Comparison of ENCODE assay signal across 8 cellular contexts in genomic region chr6:188821-189655, GRCh38.
DNase-seq lines count a peak whose midpoint lies in the region; ATAC-seq lines count a peak whose summit lies in the region.

No MANE protein-coding gene starts in this region.

- H3K4me3 Mint-ChIP-seq in memory B cell: no peak overlapping the region

- H3K9me3 Mint-ChIP-seq in memory B cell: no peaks in the 10 kb centered on the region

- no peaks in the 10 kb centered on the region for H3K27me3 Mint-ChIP-seq in memory B cell

- H3K4me1 Mint-ChIP-seq in memory B cell: peaks cover 36% of the 10 kb centered on the region

- DNase-seq in C1 segment of cervical spinal cord (lab: John Stamatoyannopoulos, UW) (peak in 12 of 14 donors; percentile 5 to 67 (median 34)), NCI-H526 treated with DMSO at 0.1 percent for 48 hours (lab: John Stamatoyannopoulos, UW) (peak; percentile 74), memory B cell (ENCODE audit: low spot score in 2 of 2) (peak; percentile 73 to 77)
- peak; percentile 85 to 89 for DNase-seq in activated CD4-positive, alpha-beta T cell treated with anti-CD3 and anti-CD28 coated beads, Interleukin-2, amount 50 U/mL, for 48 hours
- DNase-seq in effector CD4-positive, alpha-beta T cell: peak; percentile 64
- DNase-seq in stimulated activated CD8-positive, alpha-beta memory T cell treated with anti-CD3 and anti-CD28 coated beads, Interleukin-15, amount 100 ng/mL, for 4 hours (ENCODE audit: low read depth in 2 of 2): peak; percentile 52 to 66

- H3K36me3 Mint-ChIP-seq in memory B cell: no peaks in the 10 kb centered on the region

- no peak overlapping the region for H3K27ac Mint-ChIP-seq in memory B cell

- ATAC-seq in GM19043 (IDR thresholded peaks at IDR 0.05; ENCODE audit: low read depth, unreplicated experiment): peak; percentile 62
- ATAC-seq in HG03196 (IDR thresholded peaks at IDR 0.05; ENCODE audit: unreplicated experiment): peak; percentile 58
- ATAC-seq in memory B cell (ENCODE audit: low read depth): peak; percentile 89

Comparison
In these comparisons a context has a peak if more than half of its experiments do, and no peak if none do; other contexts are left out.
1. Peak in every context shown above with its lines: DNase-seq and ATAC-seq.
2. DNase-seq: peak in every context shown above with its lines; median percentile 87 in activated CD4-positive, alpha-beta T cell treated with anti-CD3 and anti-CD28 coated beads, Interleukin-2, amount 50 U/mL, for 48 hours; 75 in memory B cell; 74 in NCI-H526 treated with DMSO at 0.1 percent for 48 hours; 64 in effector CD4-positive, alpha-beta T cell; 59 in stimulated activated CD8-positive, alpha-beta memory T cell treated with anti-CD3 and anti-CD28 coated beads, Interleukin-15, amount 100 ng/mL, for 4 hours; 34 in C1 segment of cervical spinal cord.